In genomic region chr20:3846378-3846739, GRCh38 we compare ENCODE assay signal across 8 cellular contexts. TPM values are rescaled to one million over a fixed set of nuclear protein-coding genes. Genes with fewer than 3 reads are reported as not detected.
A peak's percentile ranks its signal among the peaks of the same experiment; 100 is the strongest.
DNase-seq lines count a peak whose midpoint lies in the region; ATAC-seq and TF ChIP-seq lines count a peak whose summit lies in the region.

No MANE protein-coding gene starts in this region.

- H3K27ac ChIP-seq in iPS-20b (ENCODE audit: low read length), result no peak overlapping the region

- peaks cover 4% of the 10 kb centered on the region; the same call in 1 of the 2 replicates for H3K4me1 ChIP-seq in iPS-20b (ENCODE audit: insufficient read depth, low read length)

- peak overlapping the region; percentile 82; the same call in 1 of the 2 replicates for H3K9ac ChIP-seq in iPS-20b (ENCODE audit: low read depth, low read length)

- H3K27me3 Mint-ChIP-seq in HFFc6 (ENCODE audit: insufficient read depth), result no peaks in the 10 kb centered on the region
- H3K27me3 Mint-ChIP-seq in activated T-helper 17 cell treated with anti-CD3 and anti-CD28 coated beads, Interleukin-2, amount 50 U/mL, for 72 hours, result no peaks in the 10 kb centered on the region
- no peaks in the 10 kb centered on the region for H3K27me3 Mint-ChIP-seq in stimulated activated naive CD8-positive, alpha-beta T cell treated with anti-CD3 and anti-CD28 coated beads, Interleukin-15, amount 100 ng/mL, for 72 hours

- ATAC-seq in activated T-helper 17 cell treated with anti-CD3 and anti-CD28 coated beads, Interleukin-2, amount 50 U/mL, for 72 hours (replicated peaks), result no peak
- no peak for ATAC-seq in stimulated activated naive CD8-positive, alpha-beta T cell treated with anti-CD3 and anti-CD28 coated beads, Interleukin-15, amount 100 ng/mL, for 72 hours

- peak overlapping the region; percentile 73 for H3K4me3 ChIP-seq in iPS-20b (ENCODE audit: low read length)

- no peaks in the 10 kb centered on the region for H3K27me3 ChIP-seq in iPS-20b (ENCODE audit: insufficient read depth, low read length)

- H3K4me3 Mint-ChIP-seq in HFFc6, result peak overlapping the region; percentile 98
- H3K4me3 Mint-ChIP-seq in activated T-helper 17 cell treated with anti-CD3 and anti-CD28 coated beads, Interleukin-2, amount 50 U/mL, for 72 hours, result peak overlapping the region; percentile 89
- peak overlapping the region; percentile 94 to 97 for H3K4me3 Mint-ChIP-seq in stimulated activated naive CD8-positive, alpha-beta T cell treated with anti-CD3 and anti-CD28 coated beads, Interleukin-15, amount 100 ng/mL, for 72 hours

- H3K4me1 Mint-ChIP-seq in HFFc6 (ENCODE audit: low read depth), result peaks cover 40% of the 10 kb centered on the region
- peaks cover 8% of the 10 kb centered on the region for H3K4me1 Mint-ChIP-seq in activated T-helper 17 cell treated with anti-CD3 and anti-CD28 coated beads, Interleukin-2, amount 50 U/mL, for 72 hours
- peaks cover 24% of the 10 kb centered on the region for H3K4me1 Mint-ChIP-seq in stimulated activated naive CD8-positive, alpha-beta T cell treated with anti-CD3 and anti-CD28 coated beads, Interleukin-15, amount 100 ng/mL, for 72 hours

- H3K36me3 Mint-ChIP-seq in HFFc6 (ENCODE audit: low read depth), result peaks cover 6% of the 10 kb centered on the region; the same call in 1 of the 2 replicates
- peaks cover 13% of the 10 kb centered on the region for H3K36me3 Mint-ChIP-seq in activated T-helper 17 cell treated with anti-CD3 and anti-CD28 coated beads, Interleukin-2, amount 50 U/mL, for 72 hours (ENCODE audit: low read depth)

- H3K9me3 Mint-ChIP-seq in HFFc6, result no peaks in the 10 kb centered on the region
- H3K9me3 Mint-ChIP-seq in activated T-helper 17 cell treated with anti-CD3 and anti-CD28 coated beads, Interleukin-2, amount 50 U/mL, for 72 hours, result no peaks in the 10 kb centered on the region
- H3K9me3 Mint-ChIP-seq in stimulated activated naive CD8-positive, alpha-beta T cell treated with anti-CD3 and anti-CD28 coated beads, Interleukin-15, amount 100 ng/mL, for 72 hours, result no peaks in the 10 kb centered on the region

- no peaks in the 10 kb centered on the region for H3K9me3 ChIP-seq in iPS-20b (ENCODE audit: insufficient read depth, low read depth, low read length)

- DNase-seq in HFFc6 (no peak), NOMO-1 treated with DMSO at 0.1 percent for 48 hours (lab: John Stamatoyannopoulos, UW; ENCODE audit: unreplicated experiment) (no peak), NCI-H82 treated with DMSO at 0.1 percent for 48 hours (lab: John Stamatoyannopoulos, UW; ENCODE audit: unreplicated experiment) (no peak), NCI-H1694 (lab: John Stamatoyannopoulos, UW) (no peak)
- no peak for DNase-seq in stimulated activated naive CD8-positive, alpha-beta T cell treated with anti-CD3 and anti-CD28 coated beads, Interleukin-15, amount 100 ng/mL, for 72 hours
- no peak for DNase-seq in activated CD4-positive, alpha-beta T cell treated with anti-CD3 and anti-CD28 coated beads for 1 hour

- no peak for TF ChIP-seq CTCF in HFFc6 (IDR thresholded peaks at IDR 0.05)

- H3K27ac Mint-ChIP-seq in HFFc6, result peak overlapping the region; percentile 85
- peak overlapping the region; percentile 91 for H3K27ac Mint-ChIP-seq in activated T-helper 17 cell treated with anti-CD3 and anti-CD28 coated beads, Interleukin-2, amount 50 U/mL, for 72 hours
- H3K27ac Mint-ChIP-seq in stimulated activated naive CD8-positive, alpha-beta T cell treated with anti-CD3 and anti-CD28 coated beads, Interleukin-15, amount 100 ng/mL, for 72 hours, result peak overlapping the region; percentile 99 to 100

- no peaks in the 10 kb centered on the region for H3K36me3 ChIP-seq in iPS-20b (ENCODE audit: insufficient read depth, low read depth, low read length)

RNA-seq across cellular contexts. Expression of gene MAVS, which starts 0.3 kb away (rescaled TPM):
- 10 to 100 TPM; 38.8 to 44.8 (median 40.6) TPM for total RNA-seq in HFFc6 (2021; fragmentation: NEBNext Ultra II Directional; extraction: Animal tissue kit (Norgen Biotek cat#: 25700))
- total RNA-seq in activated T-helper 17 cell treated with anti-CD3 and anti-CD28 coated beads, Interleukin-2, amount 50 U/mL, for 72 hours, result 10 to 100 TPM; 27.9 to 34.4 TPM

RNA-seq across cellular contexts. Expression of gene AP5S1, which starts 26.0 kb away (rescaled TPM):
- total RNA-seq in HFFc6 (2021; fragmentation: NEBNext Ultra II Directional; extraction: Animal tissue kit (Norgen Biotek cat#: 25700)), result 10 to 100 TPM; 17.7 to 21.7 (median 19.4) TPM
- 10 to 100 TPM; 10.8 to 14.8 TPM for total RNA-seq in activated T-helper 17 cell treated with anti-CD3 and anti-CD28 coated beads, Interleukin-2, amount 50 U/mL, for 72 hours

RNA-seq across cellular contexts. Expression of gene PANK2, which starts 42.8 kb away (rescaled TPM):
- 10 to 100 TPM; 34.5 to 40.7 (median 38.3) TPM for total RNA-seq in HFFc6 (2021; fragmentation: NEBNext Ultra II Directional; extraction: Animal tissue kit (Norgen Biotek cat#: 25700))
- total RNA-seq in activated T-helper 17 cell treated with anti-CD3 and anti-CD28 coated beads, Interleukin-2, amount 50 U/mL, for 72 hours, result 10 to 100 TPM; 61.1 to 64.3 TPM

RNA-seq across cellular contexts. Expression of gene CDC25B, which starts 50.2 kb away (rescaled TPM):
- total RNA-seq in HFFc6 (2021; fragmentation: NEBNext Ultra II Directional; extraction: Animal tissue kit (Norgen Biotek cat#: 25700)), result 10 to 100 TPM; 44.9 to 92.6 (median 84.5) TPM
- 100 to 1,000 TPM in 1 of 2 donors, 10 to 100 TPM in 1; 86.7 to 117 TPM for total RNA-seq in activated T-helper 17 cell treated with anti-CD3 and anti-CD28 coated beads, Interleukin-2, amount 50 U/mL, for 72 hours

RNA-seq across cellular contexts. Expression of gene CENPB, which starts 59.8 kb away (rescaled TPM):
- 100 to 1,000 TPM; 109 to 128 (median 117) TPM for total RNA-seq in HFFc6 (2021; fragmentation: NEBNext Ultra II Directional; extraction: Animal tissue kit (Norgen Biotek cat#: 25700))
- total RNA-seq in activated T-helper 17 cell treated with anti-CD3 and anti-CD28 coated beads, Interleukin-2, amount 50 U/mL, for 72 hours, result 10 to 100 TPM; 42.3 to 82.1 TPM
